Comparison of ENCODE assay signal across 15 cellular contexts in genomic region chr10:103210262-103210661, GRCh38. TPM values are rescaled to one million over a fixed set of nuclear protein-coding genes. Genes with fewer than 3 reads are reported as not detected.
"Had no signal": no experiment of that assay in that cellular context is flagged by ENCODE, and none has a peak within 500 bp of the region (broad histone marks: within the 10 kb centered on the region; RNA-seq: fewer than 3 reads in every experiment).

No MANE protein-coding gene starts in this region.

RNA-seq across cellular contexts. Expression of gene RPEL1, which starts 35.4 kb away (rescaled TPM):
- total RNA-seq: activated naive CD4-positive, alpha-beta T cell treated with anti-CD3 and anti-CD28 coated beads, Interleukin-2, amount 50 U/mL, for 72 hours; activated naive CD8-positive, alpha-beta T cell treated with anti-CD3 and anti-CD28 coated beads, Interleukin-2, amount 10 ng/mL, durations not matched to agents 7 days and 5 days; activated T-helper 1 cell treated with anti-CD3 and anti-CD28 coated beads, Interleukin-12 subunit alpha, Interleukin-12 subunit beta, Interleukin-2, Interleukin-4 antibody, amounts not matched to agents 30 ng/mL and 10 ng/mL and 1 ng/mL, durations not matched to agents 14 hours and 24 hours and 36 hours; activated T-helper 17 cell treated with anti-CD3 and anti-CD28 coated beads, Interleukin-2, amount 50 U/mL, for 72 hours; activated T-helper 2 cell treated with anti-CD3 and anti-CD28 coated beads, Interferon-gamma antibody, Interleukin-2, Interleukin-4, amounts not matched to agents 10 μg/mL and 5 μg/mL and 100 μg/mL, durations not matched to agents 14 hours and 24 hours and 36 hours; adrenal gland; aorta; ascending aorta; astrocyte; body of pancreas; cardiac muscle cell; cardiac septum; cerebellum; chondrocyte had no signal
- polyA plus RNA-seq: adipose tissue, aorta, cardiac muscle cell had no signal
